9 cellular contexts compared by ENCODE assay signal in genomic region chr9:35728041-35728971, GRCh38. TPM values are rescaled to one million over a fixed set of nuclear protein-coding genes. Genes with fewer than 3 reads are reported as not detected.
DNase-seq lines count a peak whose midpoint lies in the region; ATAC-seq lines count a peak whose summit lies in the region.
"Had no signal": no experiment of that assay in that cellular context is flagged by ENCODE, and none has a peak within 500 bp of the region (broad histone marks: within the 10 kb centered on the region; RNA-seq: fewer than 3 reads in every experiment).

No MANE protein-coding gene starts in this region.

- H3K27me3 Mint-ChIP-seq in CD8-positive, alpha-beta memory T cell, result no peaks in the 10 kb centered on the region
- no peaks in the 10 kb centered on the region for H3K27me3 Mint-ChIP-seq in activated CD4-positive, alpha-beta memory T cell treated with anti-CD3 and anti-CD28 coated beads, Interleukin-2, amount 10 ng/mL, durations not matched to agents 7 days and 5 days

- intact Hi-C loops in Right ventricle myocardium inferior (cut with DNase I), result loop anchor here (5.0 kb wide), 1 partner anchor 36 kb away; no protein-coding TSS in a partner anchor
- intact Hi-C loops in posterior vena cava (cut with DNase I), result loop anchor here in 1 of 2 donors (2.0 to 5.0 kb wide), 2 partner anchors 34 to 66 kb away; no protein-coding TSS in a partner anchor

- peak in 2 of 5 donors; percentile 43 to 58 for DNase-seq in CD8-positive, alpha-beta memory T cell
- DNase-seq in HS-5 (ENCODE audit: low read depth), result peak; percentile 94
- peak; percentile 66 for DNase-seq in activated CD4-positive, alpha-beta memory T cell treated with anti-CD3 and anti-CD28 coated beads, Interleukin-2, amount 10 ng/mL, durations not matched to agents 7 days and 5 days
- DNase-seq in Right ventricle myocardium inferior (ENCODE audit: missing footprints), result peak; percentile 89
- DNase-seq in posterior vena cava (ENCODE audit: low spot score), result peak; percentile 93
- DNase-seq in D341Med (ENCODE audit: low spot score), result no peak

- H3K4me3 Mint-ChIP-seq in CD8-positive, alpha-beta memory T cell, result no peak overlapping the region
- H3K4me3 Mint-ChIP-seq in activated CD4-positive, alpha-beta memory T cell treated with anti-CD3 and anti-CD28 coated beads, Interleukin-2, amount 10 ng/mL, durations not matched to agents 7 days and 5 days, result no peak overlapping the region

- H3K27me3 ChIP-seq in CD8-positive, alpha-beta memory T cell (ENCODE audit: insufficient read depth, low read length, poor library complexity, severe bottlenecking), result no peaks in the 10 kb centered on the region

- H3K9me3 Mint-ChIP-seq in CD8-positive, alpha-beta memory T cell, result no peaks in the 10 kb centered on the region
- H3K9me3 Mint-ChIP-seq in activated CD4-positive, alpha-beta memory T cell treated with anti-CD3 and anti-CD28 coated beads, Interleukin-2, amount 10 ng/mL, durations not matched to agents 7 days and 5 days, result no peaks in the 10 kb centered on the region

- ATAC-seq in Right ventricle myocardium inferior, result peak; percentile 24
- ATAC-seq in HG02870 (IDR thresholded peaks at IDR 0.05; ENCODE audit: unreplicated experiment), result no peak
- no peak for ATAC-seq in HG03469 (IDR thresholded peaks at IDR 0.05; ENCODE audit: unreplicated experiment)

- CTCF ChIA-PET in CD8-positive, alpha-beta memory T cell (lab: Charles Lee), result interaction anchor here (0.8 to 8.0 kb wide), 19 partner anchors 8 to 124 kb away, joined by 3 to 89 read pairs (median 4); partner anchors contain the start of genes ARHGEF39, CCDC107 and RMRP
- CTCF ChIA-PET in activated CD4-positive, alpha-beta memory T cell treated with anti-CD3 and anti-CD28 coated beads, Interleukin-2, amount 10 ng/mL, durations not matched to agents 7 days and 5 days (lab: Charles Lee), result interaction anchor here (0.7 to 8.0 kb wide), 16 partner anchors 13 to 154 kb away, joined by 3 to 95 read pairs (median 5); partner anchors contain the start of genes ARHGEF39, CCDC107, GBA2 and RGP1

- peaks cover 22% of the 10 kb centered on the region for H3K36me3 ChIP-seq in CD8-positive, alpha-beta memory T cell (ENCODE audit: insufficient read depth, low read length)

- peaks cover 4 to 41% (median 8%) of the 10 kb centered on the region in 3 donors for H3K36me3 Mint-ChIP-seq in CD8-positive, alpha-beta memory T cell
- peaks cover 50% of the 10 kb centered on the region for H3K36me3 Mint-ChIP-seq in activated CD4-positive, alpha-beta memory T cell treated with anti-CD3 and anti-CD28 coated beads, Interleukin-2, amount 10 ng/mL, durations not matched to agents 7 days and 5 days (ENCODE audit: low read depth)

- H3K4me3 ChIP-seq in CD8-positive, alpha-beta memory T cell (ENCODE audit: low read length), result peak overlapping the region; percentile 97

- H3K27ac ChIP-seq in CD8-positive, alpha-beta memory T cell (ENCODE audit: low read depth, low read length), result peak overlapping the region; percentile 65

- no peak overlapping the region for H3K27ac Mint-ChIP-seq in CD8-positive, alpha-beta memory T cell
- no peak overlapping the region for H3K27ac Mint-ChIP-seq in activated CD4-positive, alpha-beta memory T cell treated with anti-CD3 and anti-CD28 coated beads, Interleukin-2, amount 10 ng/mL, durations not matched to agents 7 days and 5 days

- H3K9me3 ChIP-seq in CD8-positive, alpha-beta memory T cell (ENCODE audit: low read length), result no peaks in the 10 kb centered on the region

- peaks cover 59% of the 10 kb centered on the region for H3K4me1 ChIP-seq in CD8-positive, alpha-beta memory T cell (ENCODE audit: insufficient read depth, low read length)

- H3K4me1 Mint-ChIP-seq in CD8-positive, alpha-beta memory T cell, result peaks cover 14 to 20% (median 14%) of the 10 kb centered on the region in 3 donors
- H3K4me1 Mint-ChIP-seq in activated CD4-positive, alpha-beta memory T cell treated with anti-CD3 and anti-CD28 coated beads, Interleukin-2, amount 10 ng/mL, durations not matched to agents 7 days and 5 days, result peaks cover 5% of the 10 kb centered on the region

- POLR2A ChIA-PET in CD8-positive, alpha-beta memory T cell (lab: Charles Lee), result interaction anchor here (0.6 to 1.4 kb wide), 4 partner anchors 21 to 649 kb away, joined by 3 to 8 read pairs (median 3); partner anchors contain the start of genes CCDC107, FANCG and RMRP
- POLR2A ChIA-PET in activated CD4-positive, alpha-beta memory T cell treated with anti-CD3 and anti-CD28 coated beads, Interleukin-2, amount 10 ng/mL, durations not matched to agents 7 days and 5 days (lab: Charles Lee), result interaction anchor here (0.6 to 7.6 kb wide), 10 partner anchors 14 to 158 kb away, joined by 3 to 147 read pairs (median 4); partner anchors contain the start of genes ARHGEF39, CCDC107, GBA2 and HINT2

RNA-seq across cellular contexts. Expression of gene TLN1, which starts 3.7 kb away (rescaled TPM):
- total RNA-seq in CD8-positive, alpha-beta memory T cell, result 100 to 1,000 TPM; 248 to 249 TPM
- polyA plus RNA-seq in CD8-positive, alpha-beta memory T cell, result 161 TPM
- total RNA-seq in activated CD4-positive, alpha-beta memory T cell treated with anti-CD3 and anti-CD28 coated beads, Interleukin-2, amount 10 ng/mL, durations not matched to agents 7 days and 5 days, result 100 to 1,000 TPM; 341 to 354 TPM
- total RNA-seq in Right ventricle myocardium inferior (255 TPM), posterior vena cava (100 to 1,000 TPM; 816 to 836 TPM)

RNA-seq across cellular contexts. Expression of gene CREB3, which starts 4.2 kb away (rescaled TPM):
- 10 to 100 TPM; 38.0 to 38.6 TPM for total RNA-seq in CD8-positive, alpha-beta memory T cell
- 53.6 TPM for polyA plus RNA-seq in CD8-positive, alpha-beta memory T cell
- total RNA-seq in activated CD4-positive, alpha-beta memory T cell treated with anti-CD3 and anti-CD28 coated beads, Interleukin-2, amount 10 ng/mL, durations not matched to agents 7 days and 5 days, result 10 to 100 TPM; 23.2 to 24.1 TPM
- total RNA-seq in Right ventricle myocardium inferior, result 23.5 TPM
- total RNA-seq in posterior vena cava, result 10 to 100 TPM; 41.7 to 53.0 TPM

RNA-seq across cellular contexts. Expression of gene GBA2, which starts 20.7 kb away (rescaled TPM):
- total RNA-seq in CD8-positive, alpha-beta memory T cell, result 10 to 100 TPM; 41.8 to 42.0 TPM
- polyA plus RNA-seq in CD8-positive, alpha-beta memory T cell, result 30.7 TPM
- 10 to 100 TPM; 45.8 to 49.1 TPM for total RNA-seq in activated CD4-positive, alpha-beta memory T cell treated with anti-CD3 and anti-CD28 coated beads, Interleukin-2, amount 10 ng/mL, durations not matched to agents 7 days and 5 days
- total RNA-seq in Right ventricle myocardium inferior, result 80.2 TPM
- total RNA-seq in posterior vena cava, result 10 to 100 TPM; 50.1 to 57.7 TPM

RNA-seq across cellular contexts. Expression of gene RGP1, which starts 20.8 kb away (rescaled TPM):
- total RNA-seq in CD8-positive, alpha-beta memory T cell, result 10 to 100 TPM; 19.9 to 21.9 TPM
- polyA plus RNA-seq in CD8-positive, alpha-beta memory T cell, result 10.6 TPM
- total RNA-seq in activated CD4-positive, alpha-beta memory T cell treated with anti-CD3 and anti-CD28 coated beads, Interleukin-2, amount 10 ng/mL, durations not matched to agents 7 days and 5 days, result 10 to 100 TPM; 29.1 to 29.5 TPM
- 29.0 TPM for total RNA-seq in Right ventricle myocardium inferior
- total RNA-seq in posterior vena cava, result 10 to 100 TPM; 27.8 to 29.5 TPM

RNA-seq across cellular contexts. Expression of gene MSMP, which starts 25.8 kb away (rescaled TPM):
- under 1 TPM; 0.51 to 0.63 TPM for total RNA-seq in CD8-positive, alpha-beta memory T cell
- polyA plus RNA-seq in CD8-positive, alpha-beta memory T cell, result not detected
- total RNA-seq in activated CD4-positive, alpha-beta memory T cell treated with anti-CD3 and anti-CD28 coated beads, Interleukin-2, amount 10 ng/mL, durations not matched to agents 7 days and 5 days, result under 1 TPM in 1 of 2 experiments, not detected in 1; 0.48 TPM
- total RNA-seq in Right ventricle myocardium inferior (not detected), posterior vena cava (1 to 10 TPM in 1 of 2 donors, not detected in 1; 1.7 TPM)
- total RNA-seq: SK-MEL-5 had no signal
